ENCODE assay signal across 7 cellular contexts in genomic region chrX:65596270-65596669, GRCh38.
A peak's percentile ranks its signal among the peaks of the same experiment; 100 is the strongest.
DNase-seq lines count a peak whose midpoint lies in the region; ATAC-seq lines count a peak whose summit lies in the region.

No MANE protein-coding gene starts in this region.

- H3K27me3 Mint-ChIP-seq in naive thymus-derived CD4-positive, alpha-beta T cell, result no peaks in the 10 kb centered on the region

- no peaks in the 10 kb centered on the region for H3K9me3 ChIP-seq in naive thymus-derived CD4-positive, alpha-beta T cell (ENCODE audit: control insufficient read depth in 2 of 3, low read length in 3 of 3)

- H3K27me3 ChIP-seq in naive thymus-derived CD4-positive, alpha-beta T cell (ENCODE audit: control insufficient read depth in 2 of 2, insufficient read depth in 2 of 2, low read length in 2 of 2), result no peaks in the 10 kb centered on the region

- intact Hi-C loops in naive thymus-derived CD4-positive, alpha-beta T cell (cut with micrococcal nuclease), result loop anchor here (5.0 kb wide), 5 partner anchors 156 to 516 kb away; no protein-coding TSS in a partner anchor

- H3K36me3 ChIP-seq in naive thymus-derived CD4-positive, alpha-beta T cell (ENCODE audit: control insufficient read depth in 2 of 3, insufficient read depth in 3 of 3, low read length in 3 of 3), result no peaks in the 10 kb centered on the region

- DNase-seq in T-helper 9 cell (peak; percentile 42), caudate nucleus (lab: John Stamatoyannopoulos, UW) (no peak), NCI-H1436 (lab: John Stamatoyannopoulos, UW) (no peak), NCI-H1436 treated with DMSO at 0.1 percent for 48 hours (lab: John Stamatoyannopoulos, UW) (no peak)
- DNase-seq in naive thymus-derived CD4-positive, alpha-beta T cell, result peak in 8 of 9 donors; percentile 23 to 68 (median 30)

- H3K4me1 Mint-ChIP-seq in naive thymus-derived CD4-positive, alpha-beta T cell, result peaks cover 27 to 62% (median 58%) of the 10 kb centered on the region in 7 donors

- peaks cover 46 to 49% of the 10 kb centered on the region in 2 donors for H3K4me1 ChIP-seq in naive thymus-derived CD4-positive, alpha-beta T cell (ENCODE audit: control insufficient read depth in 2 of 2, insufficient read depth in 2 of 2, low read length in 2 of 2)

- POLR2A ChIA-PET in naive thymus-derived CD4-positive, alpha-beta T cell (lab: Charles Lee), result interaction anchor here (0.6 to 2.0 kb wide), 7 partner anchors 58 to 118 kb away, joined by 3 to 14 read pairs (median 4); partner anchors contain the start of gene MSN

- H3K9me3 Mint-ChIP-seq in naive thymus-derived CD4-positive, alpha-beta T cell, result no peaks in the 10 kb centered on the region

- H3K27ac ChIP-seq in caudate nucleus (ENCODE audit: low read depth, low read length), result peak overlapping the region; percentile 52
- peak overlapping the region; percentile 74 for H3K27ac ChIP-seq in naive thymus-derived CD4-positive, alpha-beta T cell (ENCODE audit: low read depth, low read length)

- peaks cover 0 to 2% (median 0%) of the 10 kb centered on the region in 5 donors for H3K36me3 Mint-ChIP-seq in naive thymus-derived CD4-positive, alpha-beta T cell

- H3K4me3 Mint-ChIP-seq in naive thymus-derived CD4-positive, alpha-beta T cell, result peak overlapping the region; percentile 59 to 79 (median 74)

- ATAC-seq in GM19438 (IDR thresholded peaks at IDR 0.05; ENCODE audit: low read depth, unreplicated experiment) (peak; percentile 54), HG03342 (IDR thresholded peaks at IDR 0.05; ENCODE audit: unreplicated experiment) (peak; percentile 56)
- peak; percentile 65 for ATAC-seq in naive thymus-derived CD4-positive, alpha-beta T cell

- H3K4me3 ChIP-seq in naive thymus-derived CD4-positive, alpha-beta T cell (ENCODE audit: low read length), result peak overlapping the region; percentile 41

- CTCF ChIA-PET in naive thymus-derived CD4-positive, alpha-beta T cell (lab: Charles Lee), result interaction anchor here (0.6 to 1.7 kb wide), 12 partner anchors 10 to 1132 kb away, joined by 3 to 9 read pairs (median 4); no protein-coding TSS in a partner anchor

- peak overlapping the region; percentile 89 to 100 (median 96) for H3K27ac Mint-ChIP-seq in naive thymus-derived CD4-positive, alpha-beta T cell

Comparison
In these comparisons a context has a peak if more than half of its experiments do, and no peak if none do; other contexts are left out.
1. DNase-seq: peak in T-helper 9 cell (single experiment) and naive thymus-derived CD4-positive, alpha-beta T cell (8 of 9); none in caudate nucleus (0 of 61), NCI-H1436 (single experiment) and NCI-H1436 treated with DMSO at 0.1 percent for 48 hours (single experiment).
2. Peak in every context shown above with its lines, with median percentiles within 50 percentile points of each other: ATAC-seq.